Comparison of ENCODE assay signal across 16 cellular contexts in genomic region chr17:81415681-81416080, GRCh38. TPM values are rescaled to one million over a fixed set of nuclear protein-coding genes. Genes with fewer than 3 reads are reported as not detected.
DNase-seq lines count a peak whose midpoint lies in the region; ATAC-seq and TF ChIP-seq lines count a peak whose summit lies in the region.
"Had no signal": no experiment of that assay in that cellular context is flagged by ENCODE, and none has a peak within 500 bp of the region (broad histone marks: within the 10 kb centered on the region; RNA-seq: fewer than 3 reads in every experiment).

No MANE protein-coding gene starts in this region.

- no peaks in the 10 kb centered on the region for H3K36me3 ChIP-seq in CD4-positive, CD25-positive, alpha-beta regulatory T cell (ENCODE audit: control insufficient read depth, insufficient read depth, low read length)
- H3K36me3 ChIP-seq: HAP-1 had no signal

- H3K4me3 Mint-ChIP-seq in CD4-positive, CD25-positive, alpha-beta regulatory T cell: no peak overlapping the region
- no peak overlapping the region for H3K4me3 Mint-ChIP-seq in WTC11
- no peak overlapping the region for H3K4me3 Mint-ChIP-seq in nephron
- no peak overlapping the region for H3K4me3 Mint-ChIP-seq in CD14-positive monocyte

- POLR2A ChIA-PET in WTC11 (lab: Charles Lee): no interaction called here

- no peak for ATAC-seq in CD4-positive, CD25-positive, alpha-beta regulatory T cell (ENCODE audit: low read depth in 2 of 2)
- ATAC-seq in WTC11: no peak
- ATAC-seq in left ventricle myocardium superior: no peak

- H3K27ac Mint-ChIP-seq in CD4-positive, CD25-positive, alpha-beta regulatory T cell: peak overlapping the region in 2 of 3 donors; percentile 51 to 76
- H3K27ac Mint-ChIP-seq in WTC11: 0 out of 2 replicates have a peak overlapping the region, but pooled peaks have one; percentile 28
- peak overlapping the region in 2 of 3 experiments; percentile 28 to 34 for H3K27ac Mint-ChIP-seq in nephron
- no peak overlapping the region for H3K27ac Mint-ChIP-seq in CD14-positive monocyte

- no peaks in the 10 kb centered on the region for H3K9me3 ChIP-seq in CD4-positive, CD25-positive, alpha-beta regulatory T cell (ENCODE audit: control insufficient read depth in 2 of 2, low read length in 2 of 2)
- H3K9me3 ChIP-seq: HAP-1 had no signal

- H3K27me3 Mint-ChIP-seq in CD4-positive, CD25-positive, alpha-beta regulatory T cell: peaks cover 4% of the 10 kb centered on the region
- H3K27me3 Mint-ChIP-seq in WTC11 (ENCODE audit: low read depth) (no peaks in the 10 kb centered on the region), nephron (ENCODE audit: low read depth) (no peaks in the 10 kb centered on the region), CD14-positive monocyte (ENCODE audit: low read depth in 3 of 3) (peaks cover 3 to 20% (median 7%) of the 10 kb centered on the region in 3 donors)

- intact Hi-C loops in CD14-positive monocyte (cut with micrococcal nuclease): no loop called here
- intact Hi-C loops in left ventricle myocardium superior (cut with micrococcal nuclease): no loop called here

- CTCF ChIA-PET in WTC11 (lab: Charles Lee): interaction anchor here (0.7 to 2.3 kb wide), 2 partner anchors 24 to 69 kb away, joined by 3 to 13 read pairs; no protein-coding TSS in a partner anchor

- no peaks in the 10 kb centered on the region for H3K36me3 Mint-ChIP-seq in CD4-positive, CD25-positive, alpha-beta regulatory T cell
- no peaks in the 10 kb centered on the region for H3K36me3 Mint-ChIP-seq in WTC11
- H3K36me3 Mint-ChIP-seq in nephron (ENCODE audit: low read depth): no peaks in the 10 kb centered on the region
- peaks cover 0 to 6% of the 10 kb centered on the region in 2 donors for H3K36me3 Mint-ChIP-seq in CD14-positive monocyte

- H3K9me3 Mint-ChIP-seq in CD4-positive, CD25-positive, alpha-beta regulatory T cell: peaks cover 0 to 2% (median 0%) of the 10 kb centered on the region in 7 donors
- H3K9me3 Mint-ChIP-seq in WTC11 (no peaks in the 10 kb centered on the region), nephron (no peaks in the 10 kb centered on the region), CD14-positive monocyte (peaks cover 0 to 2% (median 0%) of the 10 kb centered on the region in 7 donors)

- peaks cover 25% of the 10 kb centered on the region for H3K4me1 ChIP-seq in CD4-positive, CD25-positive, alpha-beta regulatory T cell (ENCODE audit: control insufficient read depth, insufficient read depth, low read length, poor library complexity, severe bottlenecking)

- no peaks in the 10 kb centered on the region for H3K27me3 ChIP-seq in CD4-positive, CD25-positive, alpha-beta regulatory T cell (ENCODE audit: control insufficient read depth, insufficient read depth, low read length)

- TF ChIP-seq CTCF in WTC11 (IDR thresholded peaks at IDR 0.05): no peak
- no peak for TF ChIP-seq CTCF in nephron (IDR thresholded peaks at IDR 0.05; ENCODE audit: unreplicated experiment in 3 of 3)
- TF ChIP-seq CTCF in CD14-positive monocyte (IDR thresholded peaks at IDR 0.05): no peak

- H3K4me3 ChIP-seq in CD4-positive, CD25-positive, alpha-beta regulatory T cell (ENCODE audit: low read depth, low read length): no peak overlapping the region
- H3K4me3 ChIP-seq: HAP-1 had no signal

- no peak overlapping the region for H3K27ac ChIP-seq in CD4-positive, CD25-positive, alpha-beta regulatory T cell (ENCODE audit: insufficient read depth, low read length, poor library complexity, severe bottlenecking)

- no peak for DNase-seq in CD4-positive, CD25-positive, alpha-beta regulatory T cell
- DNase-seq in WTC11 (ENCODE audit: low spot score) (no peak), NCI-H1092 treated with DMSO at 0.1 percent for 48 hours (lab: John Stamatoyannopoulos, UW) (no peak), CD14-positive monocyte (ENCODE audit: low spot score) (no peak), HK-2 (ENCODE audit: unreplicated experiment) (no peak), left ventricle myocardium superior (no peak)
- DNase-seq: DMS 273 treated with DMSO at 0.1 percent for 48 hours, DMS79 treated with DMSO at 0.1 percent for 48 hours, MM.1S, NCI-H1048, NCI-H1436, NCI-H187 treated with DMSO at 0.1 percent for 48 hours, NCI-H2107, SW 1271 had no signal

- H3K4me1 Mint-ChIP-seq in CD4-positive, CD25-positive, alpha-beta regulatory T cell: peaks cover 0 to 14% (median 4%) of the 10 kb centered on the region in 4 donors
- H3K4me1 Mint-ChIP-seq in WTC11 (no peaks in the 10 kb centered on the region), nephron (peaks cover 28% of the 10 kb centered on the region), CD14-positive monocyte (peaks cover 16% of the 10 kb centered on the region)

TF ChIP-seq in WTC11, 78 proteins besides CTCF, POLR2A, EP300 and RAD21:
- TF ChIP-seq ZMAT4 (CRISPR knock-in tag; IDR thresholded peaks at IDR 0.05) (no peak), CDX4 (CRISPR knock-in tag; IDR thresholded peaks at IDR 0.05; ENCODE audit: borderline replicate concordance) (no peak), IRF1 (CRISPR knock-in tag; IDR thresholded peaks at IDR 0.05) (no peak), ETV6 (CRISPR knock-in tag; IDR thresholded peaks at IDR 0.05) (no peak)

RNA-seq across cellular contexts. Expression of gene BAHCC1, which starts 20.4 kb away (rescaled TPM):
- 0.54 TPM for total RNA-seq in CD4-positive, CD25-positive, alpha-beta regulatory T cell
- not detected for polyA plus RNA-seq in CD4-positive, CD25-positive, alpha-beta regulatory T cell
- total RNA-seq in WTC11 (2021): 17.1 to 29.8 TPM (median 21.5 TPM) in 3 replicates
- under 1 TPM; 0.11 to 0.27 TPM for polyA plus RNA-seq in CD14-positive monocyte
- 8.6 TPM for total RNA-seq in left ventricle myocardium superior

Comparison
In these comparisons a context has a peak if more than half of its experiments do, and no peak if none do; other contexts are left out.
1. H3K27ac Mint-ChIP-seq: peak in CD4-positive, CD25-positive, alpha-beta regulatory T cell (2 of 3), WTC11 (single experiment) and nephron (2 of 3); none in CD14-positive monocyte (0 of 7).